Comparison of ENCODE assay signal across 1 cellular context in the genomic region with DNA sequence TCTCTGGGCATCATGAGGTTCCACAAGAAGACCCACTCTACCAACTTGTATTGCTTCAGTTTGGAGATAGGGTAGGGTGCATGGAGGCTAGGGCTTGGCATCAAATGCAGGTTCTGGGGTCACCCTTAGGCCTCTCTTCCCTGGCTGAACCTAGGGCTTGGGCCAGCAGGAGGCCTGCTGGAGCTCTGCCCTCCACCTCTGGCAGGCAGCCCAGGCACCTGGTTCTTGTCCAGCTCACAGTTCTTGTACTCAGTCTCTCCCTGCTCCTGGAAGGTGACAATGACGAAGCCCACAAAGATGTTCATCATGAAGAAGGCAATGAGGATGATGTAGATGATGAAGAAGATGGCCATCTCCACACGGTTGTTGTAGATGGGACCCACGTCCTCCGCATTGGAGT.
TF ChIP-seq lines count a peak whose summit lies in the region.

No MANE protein-coding gene starts in this region.

TF ChIP-seq in GM23338, 12 proteins besides CTCF, POLR2A, EP300 and RAD21:
- TF ChIP-seq NANOG (IDR thresholded peaks at IDR 0.05; ENCODE audit: borderline replicate concordance) (no peak), ZNF331 (CRISPR knock-in tag; IDR thresholded peaks at IDR 0.05; ENCODE audit: low read depth) (no peak), CREB1 (CRISPR knock-in tag; IDR thresholded peaks at IDR 0.05; ENCODE audit: low read depth) (no peak), EZH2 (IDR thresholded peaks at IDR 0.05; ENCODE audit: low read depth, unreplicated experiment) (no peak), POLR2AphosphoS5 (IDR thresholded peaks at IDR 0.05; ENCODE audit: low read depth) (no peak), ZNF114 (CRISPR knock-in tag; IDR thresholded peaks at IDR 0.05) (no peak)
- TF ChIP-seq, protein P1, sequence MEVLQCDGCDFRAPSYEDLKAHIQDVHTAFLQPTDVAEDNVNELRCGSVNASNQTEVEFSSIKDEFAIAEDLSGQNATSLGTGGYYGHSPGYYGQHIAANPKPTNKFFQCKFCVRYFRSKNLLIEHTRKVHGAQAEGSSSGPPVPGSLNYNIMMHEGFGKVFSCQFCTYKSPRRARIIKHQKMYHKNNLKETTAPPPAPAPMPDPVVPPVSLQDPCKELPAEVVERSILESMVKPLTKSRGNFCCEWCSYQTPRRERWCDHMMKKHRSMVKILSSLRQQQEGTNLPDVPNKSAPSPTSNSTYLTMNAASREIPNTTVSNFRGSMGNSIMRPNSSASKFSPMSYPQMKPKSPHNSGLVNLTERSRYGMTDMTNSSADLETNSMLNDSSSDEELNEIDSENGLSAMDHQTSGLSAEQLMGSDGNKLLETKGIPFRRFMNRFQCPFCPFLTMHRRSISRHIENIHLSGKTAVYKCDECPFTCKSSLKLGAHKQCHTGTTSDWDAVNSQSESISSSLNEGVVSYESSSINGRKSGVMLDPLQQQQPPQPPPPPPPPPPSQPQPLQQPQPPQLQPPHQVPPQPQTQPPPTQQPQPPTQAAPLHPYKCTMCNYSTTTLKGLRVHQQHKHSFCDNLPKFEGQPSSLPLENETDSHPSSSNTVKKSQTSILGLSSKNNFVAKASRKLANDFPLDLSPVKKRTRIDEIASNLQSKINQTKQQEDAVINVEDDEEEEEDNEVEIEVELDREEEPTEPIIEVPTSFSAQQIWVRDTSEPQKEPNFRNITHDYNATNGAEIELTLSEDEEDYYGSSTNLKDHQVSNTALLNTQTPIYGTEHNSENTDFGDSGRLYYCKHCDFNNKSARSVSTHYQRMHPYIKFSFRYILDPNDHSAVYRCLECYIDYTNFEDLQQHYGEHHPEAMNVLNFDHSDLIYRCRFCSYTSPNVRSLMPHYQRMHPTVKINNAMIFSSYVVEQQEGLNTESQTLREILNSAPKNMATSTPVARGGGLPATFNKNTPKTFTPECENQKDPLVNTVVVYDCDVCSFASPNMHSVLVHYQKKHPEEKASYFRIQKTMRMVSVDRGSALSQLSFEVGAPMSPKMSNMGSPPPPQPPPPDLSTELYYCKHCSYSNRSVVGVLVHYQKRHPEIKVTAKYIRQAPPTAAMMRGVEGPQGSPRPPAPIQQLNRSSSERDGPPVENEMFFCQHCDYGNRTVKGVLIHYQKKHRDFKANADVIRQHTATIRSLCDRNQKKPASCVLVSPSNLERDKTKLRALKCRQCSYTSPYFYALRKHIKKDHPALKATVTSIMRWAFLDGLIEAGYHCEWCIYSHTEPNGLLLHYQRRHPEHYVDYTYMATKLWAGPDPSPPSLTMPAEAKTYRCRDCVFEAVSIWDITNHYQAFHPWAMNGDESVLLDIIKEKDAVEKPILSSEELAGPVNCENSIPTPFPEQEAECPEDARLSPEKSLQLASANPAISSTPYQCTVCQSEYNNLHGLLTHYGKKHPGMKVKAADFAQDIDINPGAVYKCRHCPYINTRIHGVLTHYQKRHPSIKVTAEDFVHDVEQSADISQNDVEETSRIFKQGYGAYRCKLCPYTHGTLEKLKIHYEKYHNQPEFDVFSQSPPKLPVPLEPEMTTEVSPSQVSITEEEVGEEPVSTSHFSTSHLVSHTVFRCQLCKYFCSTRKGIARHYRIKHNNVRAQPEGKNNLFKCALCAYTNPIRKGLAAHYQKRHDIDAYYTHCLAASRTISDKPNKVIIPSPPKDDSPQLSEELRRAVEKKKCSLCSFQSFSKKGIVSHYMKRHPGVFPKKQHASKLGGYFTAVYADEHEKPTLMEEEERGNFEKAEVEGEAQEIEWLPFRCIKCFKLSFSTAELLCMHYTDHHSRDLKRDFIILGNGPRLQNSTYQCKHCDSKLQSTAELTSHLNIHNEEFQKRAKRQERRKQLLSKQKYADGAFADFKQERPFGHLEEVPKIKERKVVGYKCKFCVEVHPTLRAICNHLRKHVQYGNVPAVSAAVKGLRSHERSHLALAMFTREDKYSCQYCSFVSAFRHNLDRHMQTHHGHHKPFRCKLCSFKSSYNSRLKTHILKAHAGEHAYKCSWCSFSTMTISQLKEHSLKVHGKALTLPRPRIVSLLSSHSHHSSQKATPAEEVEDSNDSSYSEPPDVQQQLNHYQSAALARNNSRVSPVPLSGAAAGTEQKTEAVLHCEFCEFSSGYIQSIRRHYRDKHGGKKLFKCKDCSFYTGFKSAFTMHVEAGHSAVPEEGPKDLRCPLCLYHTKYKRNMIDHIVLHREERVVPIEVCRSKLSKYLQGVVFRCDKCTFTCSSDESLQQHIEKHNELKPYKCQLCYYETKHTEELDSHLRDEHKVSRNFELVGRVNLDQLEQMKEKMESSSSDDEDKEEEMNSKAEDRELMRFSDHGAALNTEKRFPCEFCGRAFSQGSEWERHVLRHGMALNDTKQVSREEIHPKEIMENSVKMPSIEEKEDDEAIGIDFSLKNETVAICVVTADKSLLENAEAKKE (CRISPR knock-in tag; IDR thresholded peaks at IDR 0.05), result no peak
- TF ChIP-seq, protein P2, sequence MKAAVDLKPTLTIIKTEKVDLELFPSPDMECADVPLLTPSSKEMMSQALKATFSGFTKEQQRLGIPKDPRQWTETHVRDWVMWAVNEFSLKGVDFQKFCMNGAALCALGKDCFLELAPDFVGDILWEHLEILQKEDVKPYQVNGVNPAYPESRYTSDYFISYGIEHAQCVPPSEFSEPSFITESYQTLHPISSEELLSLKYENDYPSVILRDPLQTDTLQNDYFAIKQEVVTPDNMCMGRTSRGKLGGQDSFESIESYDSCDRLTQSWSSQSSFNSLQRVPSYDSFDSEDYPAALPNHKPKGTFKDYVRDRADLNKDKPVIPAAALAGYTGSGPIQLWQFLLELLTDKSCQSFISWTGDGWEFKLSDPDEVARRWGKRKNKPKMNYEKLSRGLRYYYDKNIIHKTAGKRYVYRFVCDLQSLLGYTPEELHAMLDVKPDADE (IDR thresholded peaks at IDR 0.05), result no peak
